ENCODE assay signal across 31 cellular contexts in genomic region chr4:76512000-76512399, GRCh38.
DNase-seq lines count a peak whose midpoint lies in the region; ATAC-seq and TF ChIP-seq lines count a peak whose summit lies in the region.
"Had no signal": no experiment of that assay in that cellular context is flagged by ENCODE, and none has a peak within 500 bp of the region (broad histone marks: within the 10 kb centered on the region; RNA-seq: fewer than 3 reads in every experiment).

No MANE protein-coding gene starts in this region.

- 96% methylated on average over 1 of the region's 1 CpG for WGBS in aorta, 2 donors

- intact Hi-C loops in colonic mucosa (cut with DNase I) (loop anchor here (2.0 to 5.0 kb wide), 2 partner anchors 237 to 535 kb away; no protein-coding TSS in a partner anchor), aorta (cut with DNase I) (loop anchor here (2.0 to 10.0 kb wide), 6 partner anchors 73 to 690 kb away; no protein-coding TSS in a partner anchor), left ventricle myocardium inferior (cut with micrococcal nuclease) (loop anchor here (5.0 kb wide), 2 partner anchors 245 to 530 kb away; no protein-coding TSS in a partner anchor)

- H3K9me3 ChIP-seq in colonic mucosa, result no peaks in the 10 kb centered on the region
- H3K9me3 ChIP-seq in mucosa of rectum (ENCODE audit: control insufficient read depth in 2 of 2, low read length in 2 of 2), result no peaks in the 10 kb centered on the region
- no peaks in the 10 kb centered on the region for H3K9me3 ChIP-seq in aorta (ENCODE audit: control insufficient read depth, low read length)
- peaks cover 6% of the 10 kb centered on the region for H3K9me3 ChIP-seq in left ventricle myocardium inferior (replicated peaks)
- H3K9me3 ChIP-seq: MG63, ovary, suprapubic skin, uterus had no signal

- H3K27me3 Mint-ChIP-seq in immature natural killer cell (ENCODE audit: low read depth in 3 of 3), result peaks cover 0 to 4% (median 2%) of the 10 kb centered on the region in 3 donors
- H3K27me3 Mint-ChIP-seq: activated CD8-positive, alpha-beta T cell treated with anti-CD3 and anti-CD28 coated beads for 36 hours; CD4-positive, alpha-beta memory T cell; stimulated activated naive B cell treated with anti-CD40 and anti-IgM and Interleukin-4, amounts not matched to agents 10 μg/mL and 1 μg/mL and 100 μg/mL, for 72 hours had no signal

- H3K4me1 Mint-ChIP-seq in immature natural killer cell, result no peaks in the 10 kb centered on the region
- H3K4me1 Mint-ChIP-seq: CD4-positive, alpha-beta memory T cell had no signal

- H3K9ac ChIP-seq in colonic mucosa (ENCODE audit: low read depth in 2 of 2, low read length in 2 of 2) (peak overlapping the region in 1 of 2 donors; percentile 36), mucosa of rectum (ENCODE audit: low read depth in 1 of 2, low read length in 2 of 2) (peak overlapping the region in 1 of 2 donors; percentile 32)

- H3K27ac ChIP-seq in colonic mucosa (peak overlapping the region; percentile 63), mucosa of rectum (ENCODE audit: low read depth in 2 of 2, low read length in 2 of 2) (peak overlapping the region; percentile 25 to 49), aorta (ENCODE audit: low read depth in 1 of 2, low read length in 2 of 2) (no peak overlapping the region), left ventricle myocardium inferior (replicated peaks) (no peak overlapping the region)
- H3K27ac ChIP-seq: left lung, ovary, right atrium auricular region, SK-N-MC, suprapubic skin, uterus had no signal

- DNase-seq in HT-29 (ENCODE audit: low spot score) (peak; percentile 12), colonic mucosa (no peak), aorta (no peak), immature natural killer cell (no peak), left ventricle myocardium inferior (no peak)
- DNase-seq: activated CD8-positive, alpha-beta T cell treated with anti-CD3 and anti-CD28 coated beads for 36 hours; activated effector memory CD4-positive, alpha-beta T cell treated with Interleukin-2 at 50 U/mL for 16 hours; anterior cingulate cortex; CD4-positive, alpha-beta memory T cell; dermis blood vessel endothelial cell; DMS153; GOT3; left lung; MG63; NCI-H1436; NCI-H446; ovary; stimulated activated CD4-positive, alpha-beta T cell treated with anti-CD3 and anti-CD28 coated beads, Interleukin-12 subunit alpha, Interleukin-12 subunit beta, amount 100 ng/mL, for 4 hours; stimulated activated CD4-positive, alpha-beta T cell treated with anti-CD3 and anti-CD28 coated beads, Interleukin-4, amount 100 ng/mL, for 24 hours; stimulated activated naive B cell treated with anti-CD40 and anti-IgM and Interleukin-4, amounts not matched to agents 10 μg/mL and 1 μg/mL and 100 μg/mL, for 72 hours; uterus had no signal

- H3K4me1 ChIP-seq in colonic mucosa (no peaks in the 10 kb centered on the region), mucosa of rectum (ENCODE audit: control insufficient read depth in 2 of 2, insufficient read depth in 2 of 2, low read length in 2 of 2) (peaks cover 11 to 15% of the 10 kb centered on the region in 2 donors), aorta (ENCODE audit: control insufficient read depth in 1 of 2, insufficient read depth in 2 of 2, low read length in 2 of 2) (no peaks in the 10 kb centered on the region), left ventricle myocardium inferior (no peaks in the 10 kb centered on the region)
- H3K4me1 ChIP-seq: uterus had no signal

- no peaks in the 10 kb centered on the region for H3K9me3 Mint-ChIP-seq in immature natural killer cell
- H3K9me3 Mint-ChIP-seq: T-helper 1 cell treated with Interleukin-12 subunit alpha and Interleukin-12 subunit beta and Interleukin-4 antibody, amounts not matched to agents 30 μg/mL and 1 μg/mL, for 36 hours had no signal

- no peak overlapping the region for H3K4me3 ChIP-seq in colonic mucosa
- H3K4me3 ChIP-seq in mucosa of rectum (ENCODE audit: low read length in 2 of 2), result no peak overlapping the region
- no peak overlapping the region for H3K4me3 ChIP-seq in aorta (ENCODE audit: low read length in 2 of 2)
- H3K4me3 ChIP-seq in left ventricle myocardium inferior, result no peak overlapping the region
- H3K4me3 ChIP-seq: left lung, MG63, ovary, right atrium auricular region, SK-N-MC, suprapubic skin, uterus had no signal

- H3K36me3 ChIP-seq in colonic mucosa (no peaks in the 10 kb centered on the region), mucosa of rectum (ENCODE audit: control insufficient read depth in 2 of 2, insufficient read depth in 2 of 2, low read length in 2 of 2) (no peaks in the 10 kb centered on the region), aorta (ENCODE audit: control insufficient read depth in 1 of 2, insufficient read depth in 2 of 2, low read length in 1 of 2) (no peaks in the 10 kb centered on the region), left ventricle myocardium inferior (no peaks in the 10 kb centered on the region)
- H3K36me3 ChIP-seq: left lung, MG63, ovary, right atrium auricular region, suprapubic skin, uterus had no signal

- H3K27ac Mint-ChIP-seq in immature natural killer cell, result no peak overlapping the region
- H3K27ac Mint-ChIP-seq: activated CD8-positive, alpha-beta T cell treated with anti-CD3 and anti-CD28 coated beads for 36 hours; activated naive CD8-positive, alpha-beta T cell; CD4-positive, alpha-beta memory T cell; mesothelial cell of epicardium; stimulated activated naive B cell treated with anti-CD40 and anti-IgM and Interleukin-4, amounts not matched to agents 10 μg/mL and 1 μg/mL and 100 μg/mL, for 72 hours; T-helper 1 cell treated with Interleukin-12 subunit alpha and Interleukin-12 subunit beta and Interleukin-4 antibody, amounts not matched to agents 30 μg/mL and 1 μg/mL, for 36 hours had no signal

- no peak for TF ChIP-seq CTCF in colonic mucosa (IDR thresholded peaks at IDR 0.05)
- no peak for TF ChIP-seq CTCF in left ventricle myocardium inferior (IDR thresholded peaks at IDR 0.05; ENCODE audit: borderline replicate concordance)

- H3K27me3 ChIP-seq in colonic mucosa (no peaks in the 10 kb centered on the region), mucosa of rectum (ENCODE audit: control insufficient read depth in 2 of 2, insufficient read depth in 2 of 2, low read length in 2 of 2) (no peaks in the 10 kb centered on the region), aorta (ENCODE audit: control insufficient read depth in 1 of 2, insufficient read depth in 2 of 2, low read length in 1 of 2) (no peaks in the 10 kb centered on the region), left ventricle myocardium inferior (ENCODE audit: low read depth) (no peaks in the 10 kb centered on the region)
- H3K27me3 ChIP-seq: left lung, MG63, ovary, right atrium auricular region, suprapubic skin, uterus had no signal

- H3K36me3 Mint-ChIP-seq in immature natural killer cell, result no peaks in the 10 kb centered on the region
- H3K36me3 Mint-ChIP-seq: CD4-positive, alpha-beta memory T cell had no signal

- peak; percentile 13 for ATAC-seq in aorta (ENCODE audit: low FRiP score)
- no peak for ATAC-seq in HG02840 (IDR thresholded peaks at IDR 0.05; ENCODE audit: low FRiP score, unreplicated experiment)
- ATAC-seq: activated CD4-positive, CD25-positive, alpha-beta regulatory T cell treated with anti-CD3 and anti-CD28 coated beads, Interleukin-2, amount 50 U/mL, for 24 hours; activated CD8-positive, alpha-beta T cell treated with anti-CD3 and anti-CD28 coated beads for 36 hours; stimulated activated naive B cell treated with anti-CD40 and anti-IgM and Interleukin-4, amounts not matched to agents 10 μg/mL and 1 μg/mL and 100 μg/mL, for 72 hours had no signal

- no peak overlapping the region for H3K4me3 Mint-ChIP-seq in immature natural killer cell
- H3K4me3 Mint-ChIP-seq: activated CD8-positive, alpha-beta T cell treated with anti-CD3 and anti-CD28 coated beads for 36 hours; activated naive CD8-positive, alpha-beta T cell; CD4-positive, alpha-beta memory T cell; mesothelial cell of epicardium; nephron; stimulated activated naive B cell treated with anti-CD40 and anti-IgM and Interleukin-4, amounts not matched to agents 10 μg/mL and 1 μg/mL and 100 μg/mL, for 72 hours; T-helper 1 cell treated with Interleukin-12 subunit alpha and Interleukin-12 subunit beta and Interleukin-4 antibody, amounts not matched to agents 30 μg/mL and 1 μg/mL, for 36 hours had no signal

Comparison
In these comparisons a context has a peak if more than half of its experiments do, and no peak if none do; other contexts are left out.
1. H3K27ac ChIP-seq: peak in colonic mucosa (single experiment) and mucosa of rectum (2 of 2); none in aorta (0 of 2) and left ventricle myocardium inferior (single experiment).